Comparison of ENCODE assay signal across 14 cellular contexts in genomic region chr7:128036226-128036940, GRCh38. TPM values are rescaled to one million over a fixed set of nuclear protein-coding genes. Genes with fewer than 3 reads are reported as not detected.
A peak's percentile ranks its signal among the peaks of the same experiment; 100 is the strongest.
DNase-seq lines count a peak whose midpoint lies in the region; ATAC-seq, FAIRE-seq and TF ChIP-seq lines count a peak whose summit lies in the region.
"Had no signal": no experiment of that assay in that cellular context is flagged by ENCODE, and none has a peak within 500 bp of the region (broad histone marks: within the 10 kb centered on the region; RNA-seq: fewer than 3 reads in every experiment).

No MANE protein-coding gene starts in this region.

- peaks cover 4% of the 10 kb centered on the region for H3K27me3 ChIP-seq in colonic mucosa

- ATAC-seq in GM18505 (IDR thresholded peaks at IDR 0.05; ENCODE audit: unreplicated experiment) (peak; percentile 29), GM19463 (IDR thresholded peaks at IDR 0.05; ENCODE audit: unreplicated experiment) (peak; percentile 40), HG02763 (IDR thresholded peaks at IDR 0.05; ENCODE audit: unreplicated experiment) (peak; percentile 36)
- ATAC-seq: activated CD8-positive, alpha-beta T cell treated with anti-CD3 and anti-CD28 coated beads for 36 hours; lower lobe of right lung; sciatic nerve had no signal

- H3K4me3 ChIP-seq in colonic mucosa, result no peak overlapping the region
- H3K4me3 ChIP-seq: lower lobe of right lung had no signal

- no peak for FAIRE-seq in urothelium cell line (lab: Jason Lieb, UNC)

- no peak overlapping the region for H3K9ac ChIP-seq in colonic mucosa (ENCODE audit: low read depth in 2 of 2, low read length in 2 of 2)

- H3K27ac ChIP-seq in caudate nucleus (ENCODE audit: low read depth, low read length) (no peak overlapping the region), colonic mucosa (no peak overlapping the region)
- H3K27ac ChIP-seq: lower lobe of right lung had no signal

- no peaks in the 10 kb centered on the region for H3K9me3 ChIP-seq in colonic mucosa
- H3K9me3 ChIP-seq: lower lobe of right lung had no signal

- DNase-seq in LHCN-M2 (ENCODE audit: low read depth), result peak; percentile 81
- DNase-seq in caudate nucleus (lab: John Stamatoyannopoulos, UW), result no peak
- DNase-seq in urothelium cell line (ENCODE audit: low spot score), result no peak
- DNase-seq in colonic mucosa, result no peak
- no peak for DNase-seq in activated CD4-positive, alpha-beta T cell treated with anti-CD3 and anti-CD28 coated beads for 48 hours
- DNase-seq: activated CD8-positive, alpha-beta T cell treated with anti-CD3 and anti-CD28 coated beads for 36 hours; activated effector memory CD4-positive, alpha-beta T cell treated with Interleukin-2 at 50 U/mL for 16 hours; lower lobe of right lung; SIG-M5; stimulated activated naive CD4-positive, alpha-beta T cell treated with Interleukin-2 at 50 U/mL for 16 hours had no signal

- no peak for TF ChIP-seq POLR2A in GM18505 (IDR thresholded peaks at IDR 0.05; ENCODE audit: borderline replicate concordance, extremely low read depth, insufficient read depth, insufficient read length)

- H3K36me3 ChIP-seq in colonic mucosa, result no peaks in the 10 kb centered on the region
- H3K36me3 ChIP-seq: lower lobe of right lung had no signal

- H3K4me1 ChIP-seq in colonic mucosa, result peaks cover 8% of the 10 kb centered on the region

- no peak for TF ChIP-seq CTCF in colonic mucosa (IDR thresholded peaks at IDR 0.05)

- intact Hi-C loops in colonic mucosa (cut with DNase I), result loop anchor here (10.0 kb wide), 1 partner anchor 168 kb away; no protein-coding TSS in a partner anchor

RNA-seq across cellular contexts. Expression of gene LRRC4, which starts 5.1 kb away (rescaled TPM):
- total RNA-seq in LHCN-M2 (2014; rRNA removed) (0.38 and 0.98 TPM in 2 replicates), colonic mucosa (1 to 10 TPM in 1 of 2 donors, under 1 TPM in 1; 0.17 to 1.9 TPM)
- 2.0 TPM for polyA plus RNA-seq in LHCN-M2 (2012)
- total RNA-seq: activated CD8-positive, alpha-beta T cell treated with anti-CD3 and anti-CD28 coated beads for 36 hours had no signal
